Comparison of ENCODE assay signal across 18 cellular contexts in the genomic region with DNA sequence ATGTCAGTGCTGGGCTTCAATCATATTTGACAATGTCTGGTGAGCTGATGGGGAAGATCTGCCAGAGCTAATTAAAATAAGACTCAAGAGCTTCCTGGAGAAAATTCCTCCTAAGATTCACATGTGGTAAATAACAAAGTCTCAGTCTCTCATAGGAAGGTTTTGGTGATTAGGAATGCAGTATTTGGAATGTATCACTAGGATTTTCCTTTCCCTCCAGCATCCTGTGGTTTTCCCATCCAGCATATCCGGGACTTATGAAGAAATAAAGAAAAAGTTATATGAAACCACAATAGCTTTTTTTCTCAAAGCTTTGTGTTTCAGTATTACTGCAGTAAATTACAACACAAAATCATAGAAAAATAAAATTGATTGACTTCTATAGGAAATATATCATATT.
DNase-seq lines count a peak whose midpoint lies in the region; ATAC-seq, FAIRE-seq and TF ChIP-seq lines count a peak whose summit lies in the region.
"Had no signal": no experiment of that assay in that cellular context is flagged by ENCODE, and none has a peak within 500 bp of the region (broad histone marks: within the 10 kb centered on the region; RNA-seq: fewer than 3 reads in every experiment).

No MANE protein-coding gene starts in this region.

- no peaks in the 10 kb centered on the region for H3K79me2 ChIP-seq in astrocyte (ENCODE audit: insufficient read depth, low read length)

- H3K27ac ChIP-seq in astrocyte (ENCODE audit: low read depth, low read length): no peak overlapping the region
- H3K27ac ChIP-seq: C4-2B, KMS-11 had no signal

- no peaks in the 10 kb centered on the region for H3K36me3 ChIP-seq in astrocyte (ENCODE audit: insufficient read depth, low read length)

- H3K36me3 Mint-ChIP-seq in astrocyte (ENCODE audit: low read depth, unreplicated experiment): no peaks in the 10 kb centered on the region
- no peaks in the 10 kb centered on the region for H3K36me3 Mint-ChIP-seq in endothelial cell (ENCODE audit: low read depth, unreplicated experiment)

- H3K27me3 Mint-ChIP-seq in astrocyte (ENCODE audit: low read depth, unreplicated experiment) (no peaks in the 10 kb centered on the region), endothelial cell (ENCODE audit: unreplicated experiment) (no peaks in the 10 kb centered on the region)
- H3K27me3 Mint-ChIP-seq: CD4-positive, alpha-beta T cell had no signal

- no peak overlapping the region for H3K4me2 ChIP-seq in astrocyte (ENCODE audit: low read length)
- H3K4me2 ChIP-seq: KMS-11 had no signal

- no peak for ATAC-seq in GM18861 (IDR thresholded peaks at IDR 0.05; ENCODE audit: unreplicated experiment)
- ATAC-seq: GM12878, HCT116 had no signal

- H3K4me3 Mint-ChIP-seq in astrocyte (ENCODE audit: unreplicated experiment) (no peak overlapping the region), endothelial cell (ENCODE audit: unreplicated experiment) (no peak overlapping the region)
- H3K4me3 Mint-ChIP-seq: CD4-positive, alpha-beta T cell; HFFc6 had no signal

- no peak for FAIRE-seq in astrocyte (lab: Jason Lieb, UNC)
- FAIRE-seq: A204.1, GM12878 had no signal

- no peaks in the 10 kb centered on the region for H4K20me1 ChIP-seq in astrocyte (ENCODE audit: insufficient read depth, low read length)

- H3K4me1 ChIP-seq in astrocyte (ENCODE audit: insufficient read depth, low read length): no peaks in the 10 kb centered on the region

- no peaks in the 10 kb centered on the region for H3K9me3 Mint-ChIP-seq in astrocyte (ENCODE audit: unreplicated experiment)
- H3K9me3 Mint-ChIP-seq in endothelial cell (ENCODE audit: unreplicated experiment): no peaks in the 10 kb centered on the region

- H3K4me1 Mint-ChIP-seq in astrocyte (ENCODE audit: low read depth, unreplicated experiment) (peaks cover 12% of the 10 kb centered on the region), endothelial cell (ENCODE audit: unreplicated experiment) (no peaks in the 10 kb centered on the region)

- DNase-seq in HS-5 (ENCODE audit: low read depth) (peak; percentile 22), astrocyte (ENCODE audit: low read depth) (no peak), glomerular visceral epithelial cell (ENCODE audit: extremely low spot score) (peak; percentile 4), endothelial cell (ENCODE audit: low spot score) (no peak), NCI-H345 treated with DMSO at 0.1 percent for 48 hours (lab: John Stamatoyannopoulos, UW; ENCODE audit: unreplicated experiment) (no peak)
- DNase-seq: AML-193; CD4-positive, alpha-beta T cell; DMS153; DMS79 treated with DMSO at 0.1 percent for 48 hours; GOT3; H7; HFFc6 had no signal

- H3K27ac Mint-ChIP-seq in astrocyte (ENCODE audit: unreplicated experiment) (peak overlapping the region; percentile 42), endothelial cell (ENCODE audit: unreplicated experiment) (no peak overlapping the region)
- H3K27ac Mint-ChIP-seq: CD4-positive, alpha-beta T cell; HFFc6 had no signal

- H3K4me3 ChIP-seq in astrocyte (ENCODE audit: insufficient read depth, low read depth, low read length): no peak overlapping the region
- H3K4me3 ChIP-seq: GM12878 had no signal

- no peaks in the 10 kb centered on the region for H3K27me3 ChIP-seq in astrocyte (ENCODE audit: insufficient read depth, low read length)

- H3K9ac ChIP-seq in astrocyte (ENCODE audit: low read length): no peak overlapping the region
- H3K9ac ChIP-seq: KMS-11 had no signal

- TF ChIP-seq CTCF in astrocyte (IDR thresholded peaks at IDR 0.05; ENCODE audit: insufficient read depth, low read depth, low read length) (no peak), endothelial cell (IDR thresholded peaks at IDR 0.05; ENCODE audit: unreplicated experiment) (no peak)

- H3K9me3 ChIP-seq in astrocyte (ENCODE audit: insufficient read depth, low read depth, low read length): no peaks in the 10 kb centered on the region

- H2AFZ ChIP-seq in astrocyte (ENCODE audit: low read depth, low read length): no peak overlapping the region

Comparison
In these comparisons a context has a peak if more than half of its experiments do, and no peak if none do; other contexts are left out.
1. DNase-seq: peak in HS-5 (single experiment) and glomerular visceral epithelial cell (single experiment); none in astrocyte (single experiment), endothelial cell (single experiment) and NCI-H345 treated with DMSO at 0.1 percent for 48 hours (single experiment).